In the genomic region with DNA sequence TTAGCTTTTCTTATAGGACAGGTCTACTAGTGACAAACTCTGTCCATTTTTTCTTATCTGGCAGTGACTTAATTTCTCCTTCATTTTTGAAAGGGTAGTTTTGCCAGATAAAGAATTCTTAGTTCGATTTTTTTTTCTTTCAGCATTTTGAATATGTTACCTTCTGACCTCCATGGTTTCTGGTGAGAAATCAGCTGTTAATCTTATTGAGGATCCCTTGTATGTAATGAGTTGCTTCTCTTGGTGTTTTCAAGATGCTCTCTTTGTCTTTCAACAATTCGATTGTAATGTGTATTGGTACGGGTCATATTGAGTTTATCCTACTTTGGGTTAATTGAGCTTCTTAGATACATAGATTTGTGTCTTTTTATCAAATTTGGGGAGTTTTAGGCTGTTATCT, we compare ENCODE assay signal across 24 cellular contexts. TPM values are rescaled to one million over a fixed set of nuclear protein-coding genes. Genes with fewer than 3 reads are reported as not detected.
"Had no signal": no experiment of that assay in that cellular context is flagged by ENCODE, and none has a peak within 500 bp of the region (broad histone marks: within the 10 kb centered on the region; RNA-seq: fewer than 3 reads in every experiment).

No MANE protein-coding gene starts in this region.

- ATAC-seq: left colon; left ventricle myocardium superior; naive thymus-derived CD4-positive, alpha-beta T cell had no signal

- H3K4me3 ChIP-seq: coronary artery, sigmoid colon, skin epidermis, stomach had no signal

- H3K27ac ChIP-seq: coronary artery, neutrophil, sigmoid colon, skin epidermis, stomach had no signal

- DNase-seq: effector CD4-positive, alpha-beta T cell; foreskin melanocyte; head of caudate nucleus; hippocampal formation; left colon; left ventricle myocardium superior; naive thymus-derived CD4-positive, alpha-beta T cell; sigmoid colon; stimulated activated naive CD4-positive, alpha-beta T cell; stomach; substantia nigra; trophoblast cell had no signal

- H3K9me3 ChIP-seq: neutrophil, sigmoid colon, stomach had no signal

- H3K27me3 Mint-ChIP-seq: naive thymus-derived CD4-positive, alpha-beta T cell had no signal

- H3K27me3 ChIP-seq: neutrophil, sigmoid colon, stomach had no signal

RNA-seq across cellular contexts. Expression of a gene that starts 28.9 kb away (rescaled TPM):
- total RNA-seq: dermis microvascular lymphatic vessel endothelial cell, kidney epithelial cell, left ventricle myocardium superior, lung microvascular endothelial cell, mesenteric fat pad, mononuclear cell, osteoblast, pulmonary artery endothelial cell, sigmoid colon, urinary bladder had no signal
- polyA plus RNA-seq: naive thymus-derived CD4-positive, alpha-beta T cell; neural cell; stomach; urinary bladder had no signal

RNA-seq across cellular contexts. Expression of a gene that starts 35.5 kb away (rescaled TPM):
- total RNA-seq: dermis microvascular lymphatic vessel endothelial cell, kidney epithelial cell, osteoblast, pulmonary artery endothelial cell had no signal
- polyA plus RNA-seq: neural cell had no signal
